23 cellular contexts compared by ENCODE assay signal in genomic region chr1:178407662-178408061, GRCh38.
DNase-seq lines count a peak whose midpoint lies in the region; ATAC-seq and TF ChIP-seq lines count a peak whose summit lies in the region.
"Had no signal": no experiment of that assay in that cellular context is flagged by ENCODE, and none has a peak within 500 bp of the region (broad histone marks: within the 10 kb centered on the region; RNA-seq: fewer than 3 reads in every experiment).

No MANE protein-coding gene starts in this region.

- peak; percentile 38 to 45 for ATAC-seq in stimulated activated naive B cell treated with anti-CD40 and anti-IgM and Interleukin-4, amounts not matched to agents 10 μg/mL and 1 μg/mL and 100 μg/mL, for 72 hours (replicated peaks)
- ATAC-seq in activated CD4-positive, alpha-beta T cell treated with anti-CD3 and anti-CD28 coated beads for 36 hours: no peak
- ATAC-seq in GM19397 (IDR thresholded peaks at IDR 0.05; ENCODE audit: unreplicated experiment): no peak
- ATAC-seq in GM21390 (IDR thresholded peaks at IDR 0.05; ENCODE audit: unreplicated experiment): no peak
- ATAC-seq: WTC11 had no signal

- intact Hi-C loops in activated CD4-positive, alpha-beta T cell treated with anti-CD3 and anti-CD28 coated beads for 36 hours (cut with DNase I, micrococcal nuclease): no loop called here

- POLR2A ChIA-PET in activated CD4-positive, alpha-beta T cell treated with anti-CD3 and anti-CD28 coated beads for 36 hours (lab: Charles Lee): no interaction called here

- peak overlapping the region in 1 of 2 donors; percentile 11 for H3K4me3 Mint-ChIP-seq in stimulated activated naive B cell treated with anti-CD40 and anti-IgM and Interleukin-4, amounts not matched to agents 10 μg/mL and 1 μg/mL and 100 μg/mL, for 72 hours
- no peak overlapping the region for H3K4me3 Mint-ChIP-seq in activated CD4-positive, alpha-beta T cell treated with anti-CD3 and anti-CD28 coated beads for 36 hours
- H3K4me3 Mint-ChIP-seq: activated naive CD4-positive, alpha-beta T cell treated with anti-CD3 and anti-CD28 coated beads, Interleukin-2, amount 50 U/mL, for 24 hours; activated T-helper 1 cell treated with anti-CD3 and anti-CD28 coated beads, Interleukin-12 subunit alpha, Interleukin-12 subunit beta, Interleukin-2, Interleukin-4 antibody, amounts not matched to agents 30 ng/mL and 10 ng/mL and 1 ng/mL, durations not matched to agents 14 hours and 24 hours and 36 hours; IgD-negative memory B cell; memory B cell; WTC11 had no signal

- H3K4me1 Mint-ChIP-seq in stimulated activated naive B cell treated with anti-CD40 and anti-IgM and Interleukin-4, amounts not matched to agents 10 μg/mL and 1 μg/mL and 100 μg/mL, for 72 hours: peaks cover 18 to 44% of the 10 kb centered on the region in 2 donors
- no peaks in the 10 kb centered on the region for H3K4me1 Mint-ChIP-seq in activated CD4-positive, alpha-beta T cell treated with anti-CD3 and anti-CD28 coated beads for 36 hours
- H3K4me1 Mint-ChIP-seq: activated naive CD4-positive, alpha-beta T cell treated with anti-CD3 and anti-CD28 coated beads, Interleukin-2, amount 50 U/mL, for 24 hours had no signal

- no peak for TF ChIP-seq CTCF in fibroblast of pulmonary artery (IDR thresholded peaks at IDR 0.05; ENCODE audit: low read length, missing control alignments)

- DNase-seq in NCI-H510A treated with DMSO at 0.1 percent for 48 hours (lab: John Stamatoyannopoulos, UW): peak; percentile 20
- no peak for DNase-seq in NCI-H510A (lab: John Stamatoyannopoulos, UW)
- DNase-seq in NCI-H345 treated with DMSO at 0.1 percent for 48 hours (lab: John Stamatoyannopoulos, UW; ENCODE audit: unreplicated experiment): peak; percentile 14
- DNase-seq in fibroblast of pulmonary artery (ENCODE audit: low read depth): peak; percentile 17
- no peak for DNase-seq in stimulated activated naive B cell treated with anti-CD40 and anti-IgM and Interleukin-4, amounts not matched to agents 10 μg/mL and 1 μg/mL and 100 μg/mL, for 72 hours
- no peak for DNase-seq in activated CD4-positive, alpha-beta T cell treated with anti-CD3 and anti-CD28 coated beads for 36 hours
- DNase-seq: activated CD4-positive, alpha-beta T cell treated with anti-CD3 and anti-CD28 coated beads, Interleukin-2, amount 50 U/mL, for 4 hours; Calu3; cortex of kidney; NK-92 treated with Interleukin-12 subunit alpha and Interleukin-12 subunit beta, amount 100 ng/mL, for 24 hours; PC-9; Right ventricle myocardium superior; small intestine; stimulated activated CD4-positive, alpha-beta T cell treated with anti-CD3 and anti-CD28 coated beads, Interleukin-2, amount 100 ng/mL, for 24 hours; substantia nigra; T1000 had no signal

- H3K4me3 ChIP-seq in fibroblast of pulmonary artery (replicated peaks; ENCODE audit: low read depth, low read length): no peak overlapping the region
- H3K4me3 ChIP-seq: PC-9 had no signal

- H3K36me3 Mint-ChIP-seq in stimulated activated naive B cell treated with anti-CD40 and anti-IgM and Interleukin-4, amounts not matched to agents 10 μg/mL and 1 μg/mL and 100 μg/mL, for 72 hours: peaks cover 16 to 17% of the 10 kb centered on the region in 2 donors
- no peaks in the 10 kb centered on the region for H3K36me3 Mint-ChIP-seq in activated CD4-positive, alpha-beta T cell treated with anti-CD3 and anti-CD28 coated beads for 36 hours (ENCODE audit: low read depth)
- H3K36me3 Mint-ChIP-seq: activated naive CD4-positive, alpha-beta T cell treated with anti-CD3 and anti-CD28 coated beads, Interleukin-2, amount 50 U/mL, for 24 hours had no signal

- peaks cover 0 to 6% of the 10 kb centered on the region in 2 donors for H3K27me3 Mint-ChIP-seq in stimulated activated naive B cell treated with anti-CD40 and anti-IgM and Interleukin-4, amounts not matched to agents 10 μg/mL and 1 μg/mL and 100 μg/mL, for 72 hours
- peaks cover 10% of the 10 kb centered on the region for H3K27me3 Mint-ChIP-seq in activated CD4-positive, alpha-beta T cell treated with anti-CD3 and anti-CD28 coated beads for 36 hours

- peaks cover 10 to 14% of the 10 kb centered on the region in 2 donors for H3K9me3 Mint-ChIP-seq in stimulated activated naive B cell treated with anti-CD40 and anti-IgM and Interleukin-4, amounts not matched to agents 10 μg/mL and 1 μg/mL and 100 μg/mL, for 72 hours
- no peaks in the 10 kb centered on the region for H3K9me3 Mint-ChIP-seq in activated CD4-positive, alpha-beta T cell treated with anti-CD3 and anti-CD28 coated beads for 36 hours (ENCODE audit: low read depth)
- H3K9me3 Mint-ChIP-seq: activated T-helper 1 cell treated with anti-CD3 and anti-CD28 coated beads, Interleukin-12 subunit alpha, Interleukin-12 subunit beta, Interleukin-2, Interleukin-4 antibody, amounts not matched to agents 30 ng/mL and 10 ng/mL and 1 ng/mL, durations not matched to agents 14 hours and 24 hours and 36 hours had no signal

- no peak overlapping the region for H3K27ac Mint-ChIP-seq in stimulated activated naive B cell treated with anti-CD40 and anti-IgM and Interleukin-4, amounts not matched to agents 10 μg/mL and 1 μg/mL and 100 μg/mL, for 72 hours
- no peak overlapping the region for H3K27ac Mint-ChIP-seq in activated CD4-positive, alpha-beta T cell treated with anti-CD3 and anti-CD28 coated beads for 36 hours
- H3K27ac Mint-ChIP-seq: activated naive CD4-positive, alpha-beta T cell treated with anti-CD3 and anti-CD28 coated beads, Interleukin-2, amount 50 U/mL, for 24 hours; activated T-helper 1 cell treated with anti-CD3 and anti-CD28 coated beads, Interleukin-12 subunit alpha, Interleukin-12 subunit beta, Interleukin-2, Interleukin-4 antibody, amounts not matched to agents 30 ng/mL and 10 ng/mL and 1 ng/mL, durations not matched to agents 14 hours and 24 hours and 36 hours; IgD-negative memory B cell; memory B cell; WTC11 had no signal

- CTCF ChIA-PET in activated CD4-positive, alpha-beta T cell treated with anti-CD3 and anti-CD28 coated beads for 36 hours (lab: Charles Lee): interaction anchor here (0.7 kb wide), 1 partner anchor 945 kb away, joined by 3 read pairs; no protein-coding TSS in a partner anchor

Comparison
In these comparisons a context has a peak if more than half of its experiments do, and no peak if none do; other contexts are left out.
1. DNase-seq: peak in NCI-H510A treated with DMSO at 0.1 percent for 48 hours (single experiment), NCI-H345 treated with DMSO at 0.1 percent for 48 hours (single experiment) and fibroblast of pulmonary artery (single experiment); none in NCI-H510A (single experiment), stimulated activated naive B cell treated with anti-CD40 and anti-IgM and Interleukin-4, amounts not matched to agents 10 μg/mL and 1 μg/mL and 100 μg/mL, for 72 hours (single experiment) and activated CD4-positive, alpha-beta T cell treated with anti-CD3 and anti-CD28 coated beads for 36 hours (single experiment).
2. ATAC-seq: peak in stimulated activated naive B cell treated with anti-CD40 and anti-IgM and Interleukin-4, amounts not matched to agents 10 μg/mL and 1 μg/mL and 100 μg/mL, for 72 hours (2 of 2); none in activated CD4-positive, alpha-beta T cell treated with anti-CD3 and anti-CD28 coated beads for 36 hours (single experiment), GM19397 (single experiment) and GM21390 (single experiment).